Comparison of ENCODE assay signal across 8 cellular contexts in genomic region chr2:151289972-151290335, GRCh38. TPM values are rescaled to one million over a fixed set of nuclear protein-coding genes. Genes with fewer than 3 reads are reported as not detected.
A peak's percentile ranks its signal among the peaks of the same experiment; 100 is the strongest.
DNase-seq lines count a peak whose midpoint lies in the region; ATAC-seq and TF ChIP-seq lines count a peak whose summit lies in the region.

No MANE protein-coding gene starts in this region.

- H3K4me2 ChIP-seq in DND-41 (ENCODE audit: insufficient read depth, low read length), result peak overlapping the region; percentile 83
- peak overlapping the region; percentile 82 for H3K4me2 ChIP-seq in parathyroid adenoma (ENCODE audit: low read length)

- no peaks in the 10 kb centered on the region for H3K27me3 Mint-ChIP-seq in activated CD4-positive, alpha-beta memory T cell treated with anti-CD3 and anti-CD28 coated beads, Interleukin-2, amount 10 ng/mL, durations not matched to agents 7 days and 5 days

- ATAC-seq in DND-41 (ENCODE audit: insufficient read depth, low read depth), result peak; percentile 8; the same call in 1 of the 3 replicates
- ATAC-seq in GM19438 (IDR thresholded peaks at IDR 0.05; ENCODE audit: low read depth, unreplicated experiment), result peak; percentile 12
- ATAC-seq in HG03442 (IDR thresholded peaks at IDR 0.05; ENCODE audit: unreplicated experiment), result peak; percentile 18

- H3K27ac Mint-ChIP-seq in activated CD4-positive, alpha-beta memory T cell treated with anti-CD3 and anti-CD28 coated beads, Interleukin-2, amount 10 ng/mL, durations not matched to agents 7 days and 5 days, result peak overlapping the region; percentile 93

- H3K36me3 ChIP-seq in DND-41 (ENCODE audit: insufficient read depth, low read length) (peaks cover 4% of the 10 kb centered on the region; the same call in 1 of the 2 replicates), parathyroid adenoma (ENCODE audit: control insufficient read depth, insufficient read depth, low read length) (no peaks in the 10 kb centered on the region)

- H3K9me3 ChIP-seq in DND-41 (ENCODE audit: insufficient read depth, low read length, severe bottlenecking) (no peaks in the 10 kb centered on the region), parathyroid adenoma (ENCODE audit: control insufficient read depth, low read length) (no peaks in the 10 kb centered on the region)

- peaks cover 34% of the 10 kb centered on the region for H3K4me1 ChIP-seq in DND-41 (ENCODE audit: insufficient read depth, low read length)
- no peaks in the 10 kb centered on the region for H3K4me1 ChIP-seq in parathyroid adenoma

- POLR2A ChIA-PET in activated CD4-positive, alpha-beta memory T cell treated with anti-CD3 and anti-CD28 coated beads, Interleukin-2, amount 10 ng/mL, durations not matched to agents 7 days and 5 days (lab: Charles Lee), result interaction anchor here (0.6 to 4.0 kb wide), 13 partner anchors 8 to 1713 kb away, joined by 3 to 77 read pairs (median 8); partner anchors contain the start of genes MMADHC, PRPF40A, RBM43 and RIF1

- peak overlapping the region; percentile 93 for H3K4me3 Mint-ChIP-seq in activated CD4-positive, alpha-beta memory T cell treated with anti-CD3 and anti-CD28 coated beads, Interleukin-2, amount 10 ng/mL, durations not matched to agents 7 days and 5 days

- DNase-seq in DND-41 (peak; percentile 42), fibroblast of the aortic adventitia (ENCODE audit: low read depth) (no peak), COR-L47 (lab: John Stamatoyannopoulos, UW) (no peak), SK-N-DZ (ENCODE audit: low spot score) (no peak)
- DNase-seq in activated CD4-positive, alpha-beta memory T cell treated with anti-CD3 and anti-CD28 coated beads, Interleukin-2, amount 10 ng/mL, durations not matched to agents 7 days and 5 days, result peak; percentile 23

- H3K9ac ChIP-seq in DND-41 (ENCODE audit: low read depth, low read length) (peak overlapping the region; percentile 75), parathyroid adenoma (no peak overlapping the region)

- peaks cover 44% of the 10 kb centered on the region for H3K79me2 ChIP-seq in DND-41 (ENCODE audit: insufficient read depth, low read length)
- no peaks in the 10 kb centered on the region for H3K79me2 ChIP-seq in parathyroid adenoma

- H3K27me3 ChIP-seq in DND-41 (ENCODE audit: insufficient read depth, low read length, poor library complexity), result no peaks in the 10 kb centered on the region
- no peaks in the 10 kb centered on the region for H3K27me3 ChIP-seq in parathyroid adenoma (ENCODE audit: control insufficient read depth, insufficient read depth, low read length)

- TF ChIP-seq CTCF in DND-41 (IDR thresholded peaks at IDR 0.05; ENCODE audit: borderline replicate concordance, extremely low read depth, low read length, poor library complexity, severe bottlenecking), result no peak
- TF ChIP-seq CTCF in fibroblast of the aortic adventitia (IDR thresholded peaks at IDR 0.05; ENCODE audit: insufficient read depth, low read length), result no peak
- no peak for TF ChIP-seq CTCF in parathyroid adenoma (IDR thresholded peaks at IDR 0.05)

- H3K36me3 Mint-ChIP-seq in activated CD4-positive, alpha-beta memory T cell treated with anti-CD3 and anti-CD28 coated beads, Interleukin-2, amount 10 ng/mL, durations not matched to agents 7 days and 5 days (ENCODE audit: low read depth), result peaks cover 32% of the 10 kb centered on the region

- peak overlapping the region; percentile 70 for H2AFZ ChIP-seq in DND-41 (ENCODE audit: low read depth, low read length)
- peak overlapping the region; percentile 98 for H2AFZ ChIP-seq in parathyroid adenoma

- H3K4me1 Mint-ChIP-seq in activated CD4-positive, alpha-beta memory T cell treated with anti-CD3 and anti-CD28 coated beads, Interleukin-2, amount 10 ng/mL, durations not matched to agents 7 days and 5 days, result peaks cover 42% of the 10 kb centered on the region

- H4K20me1 ChIP-seq in DND-41 (ENCODE audit: insufficient read depth, low read length), result no peaks in the 10 kb centered on the region

- H3K27ac ChIP-seq in DND-41 (ENCODE audit: low read length) (peak overlapping the region; percentile 97), parathyroid adenoma (peak overlapping the region; percentile 63)

- CTCF ChIA-PET in activated CD4-positive, alpha-beta memory T cell treated with anti-CD3 and anti-CD28 coated beads, Interleukin-2, amount 10 ng/mL, durations not matched to agents 7 days and 5 days (lab: Charles Lee), result interaction anchor here (1.1 to 2.5 kb wide), 3 partner anchors 27 to 120 kb away, joined by 3 to 18 read pairs (median 5); partner anchors contain the start of gene RBM43

- H3K4me3 ChIP-seq in DND-41 (ENCODE audit: low read depth in 1 of 2, low read length in 2 of 2) (peak overlapping the region; percentile 44 to 82; a peak in 3 of 4 replicates), fibroblast of the aortic adventitia (ENCODE audit: low read depth, low read length) (peak overlapping the region; percentile 72), parathyroid adenoma (ENCODE audit: low read depth, low read length) (peak overlapping the region; percentile 87)

- no peaks in the 10 kb centered on the region for H3K9me3 Mint-ChIP-seq in activated CD4-positive, alpha-beta memory T cell treated with anti-CD3 and anti-CD28 coated beads, Interleukin-2, amount 10 ng/mL, durations not matched to agents 7 days and 5 days

RNA-seq across cellular contexts. Expression of gene NMI, which starts 0.5 kb away (rescaled TPM):
- 10 to 100 TPM; 70.5 to 77.0 TPM for total RNA-seq in activated CD4-positive, alpha-beta memory T cell treated with anti-CD3 and anti-CD28 coated beads, Interleukin-2, amount 10 ng/mL, durations not matched to agents 7 days and 5 days
- total RNA-seq in fibroblast of the aortic adventitia (ENCODE audit: low replicate concordance), result 22.9 and 24.9 TPM in 2 replicates
- polyA plus RNA-seq in SK-N-DZ (2014; cell fraction: cytosol; rRNA removed), result not detected in 2 replicates
- polyA plus RNA-seq in SK-N-DZ (2014; cell fraction: nucleus; rRNA removed), result not detected in 2 replicates

RNA-seq across cellular contexts. Expression of gene RBM43, which starts 28.3 kb away (rescaled TPM):
- total RNA-seq in activated CD4-positive, alpha-beta memory T cell treated with anti-CD3 and anti-CD28 coated beads, Interleukin-2, amount 10 ng/mL, durations not matched to agents 7 days and 5 days, result 1 to 10 TPM; 8.5 to 8.9 TPM
- total RNA-seq in fibroblast of the aortic adventitia (ENCODE audit: low replicate concordance), result 11.9 and 14.3 TPM in 2 replicates
- 0.06 TPM in 1 of 2 replicates, not detected in the other for polyA plus RNA-seq in SK-N-DZ (2014; cell fraction: cytosol; rRNA removed)
- 0.14 TPM in 1 of 2 replicates, not detected in the other for polyA plus RNA-seq in SK-N-DZ (2014; cell fraction: nucleus; rRNA removed)

Comparison
In these comparisons a context has a peak if more than half of its experiments do, and no peak if none do; other contexts are left out.
1. DNase-seq: peak in DND-41 (single experiment) and activated CD4-positive, alpha-beta memory T cell treated with anti-CD3 and anti-CD28 coated beads, Interleukin-2, amount 10 ng/mL, durations not matched to agents 7 days and 5 days (single experiment); none in fibroblast of the aortic adventitia (single experiment), COR-L47 (single experiment) and SK-N-DZ (single experiment).
2. Peak in every context shown above with its lines, with median percentiles within 50 percentile points of each other: ATAC-seq and H3K4me3 ChIP-seq.